8 cellular contexts compared by ENCODE assay signal in genomic region chr12:131831021-131831571, GRCh38. TPM values are rescaled to one million over a fixed set of nuclear protein-coding genes. Genes with fewer than 3 reads are reported as not detected.
DNase-seq lines count a peak whose midpoint lies in the region; ATAC-seq and TF ChIP-seq lines count a peak whose summit lies in the region.

No MANE protein-coding gene starts in this region.

- peak overlapping the region; percentile 76 for H3K9ac ChIP-seq in HUES6 (ENCODE audit: low read length)

- no peaks in the 10 kb centered on the region for H3K36me3 ChIP-seq in HUES6 (ENCODE audit: control insufficient read depth, insufficient read depth, low read length)
- H3K36me3 ChIP-seq in gastroesophageal sphincter = no peaks in the 10 kb centered on the region
- no peaks in the 10 kb centered on the region for H3K36me3 ChIP-seq in psoas muscle (ENCODE audit: insufficient read depth in 1 of 2, low read depth in 1 of 2)

- peak; percentile 46 for DNase-seq in ACHN
- peak; percentile 30 for DNase-seq in activated T-cell treated with anti-CD3 and anti-CD28 coated beads for 4 hours
- DNase-seq in psoas muscle = no peak
- no peak for DNase-seq in DMS153 treated with DMSO at 0.1 percent for 48 hours (lab: John Stamatoyannopoulos, UW; ENCODE audit: unreplicated experiment)

- TF ChIP-seq CTCF in gastroesophageal sphincter (IDR thresholded peaks at IDR 0.05) (no peak), psoas muscle (IDR thresholded peaks at IDR 0.05) (no peak)

- peaks cover 14% of the 10 kb centered on the region for H3K4me1 ChIP-seq in HUES6 (ENCODE audit: control insufficient read depth, insufficient read depth, low read length)
- H3K4me1 ChIP-seq in gastroesophageal sphincter = peaks cover 0 to 57% (median 30%) of the 10 kb centered on the region in 3 donors
- H3K4me1 ChIP-seq in psoas muscle = peaks cover 5% of the 10 kb centered on the region

- intact Hi-C loops in psoas muscle (cut with DNase I) = loop anchor here (2.0 to 10.0 kb wide), 3 partner anchors 224 to 726 kb away; no protein-coding TSS in a partner anchor

- H3K9me3 ChIP-seq in HUES6 (ENCODE audit: control insufficient read depth, insufficient read depth, low read depth, low read length) (no peaks in the 10 kb centered on the region), gastroesophageal sphincter (no peaks in the 10 kb centered on the region), psoas muscle (no peaks in the 10 kb centered on the region)

- TF ChIP-seq POLR2A in gastroesophageal sphincter (IDR thresholded peaks at IDR 0.05) = no peak

- no CpG with 5 or more reads among the region's 25 CpGs for WGBS in gastroesophageal sphincter (ENCODE audit: low coverage in 1 of 2), 2 donors
- WGBS in psoas muscle, 3 donors = 1 to 3% (median 2%) methylated on average over 22 to 25 of the region's 25 CpGs

- ATAC-seq in gastroesophageal sphincter = no peak
- peak in 2 of 4 donors; percentile 14 to 16 for ATAC-seq in psoas muscle
- no peak for ATAC-seq in HG03095 (IDR thresholded peaks at IDR 0.05; ENCODE audit: unreplicated experiment)
- ATAC-seq in GM21360 (IDR thresholded peaks at IDR 0.05; ENCODE audit: unreplicated experiment) = no peak

- in situ Hi-C loops in ACHN (cut with HindIII; ENCODE audit: low pct_ligation_motif_present, low pct_unique_long_range_greater_than_20kb, low sequenced_read_pairs) = no loop called here

- H3K4me3 ChIP-seq in HUES6 (ENCODE audit: low read depth, low read length) (peak overlapping the region; percentile 67), gastroesophageal sphincter (peak overlapping the region; percentile 6 to 58), psoas muscle (peak overlapping the region; percentile 64)

- H3K27me3 ChIP-seq in HUES6 (ENCODE audit: control insufficient read depth, insufficient read depth, low read length) (peaks cover 35% of the 10 kb centered on the region), gastroesophageal sphincter (peaks cover 93% of the 10 kb centered on the region), psoas muscle (ENCODE audit: insufficient read depth in 3 of 3, low read length in 2 of 3) (peaks cover 0 to 83% (median 15%) of the 10 kb centered on the region in 3 donors)

- H3K27ac ChIP-seq in HUES6 (ENCODE audit: low read depth, low read length) (0 out of 2 replicates have a peak overlapping the region, but pooled peaks have one; percentile 23), gastroesophageal sphincter (peak overlapping the region in 3 of 4 donors; percentile 70 to 76 (median 75)), psoas muscle (no peak overlapping the region)

- TF ChIP-seq EP300 in gastroesophageal sphincter (IDR thresholded peaks at IDR 0.05) = no peak

RNA-seq across cellular contexts. Expression of gene MMP17, which starts 2.9 kb away (rescaled TPM):
- 1 to 10 TPM; 2.0 to 7.0 (median 4.5) TPM for total RNA-seq in gastroesophageal sphincter
- total RNA-seq in psoas muscle = 1 to 10 TPM; 1.0 to 1.4 (median 1.3) TPM
- polyA plus RNA-seq in psoas muscle = under 1 TPM; 0.64 to 0.91 (median 0.81) TPM

Comparison
In these comparisons a context has a peak if more than half of its experiments do, and no peak if none do; other contexts are left out.
1. DNase-seq: peak in ACHN (single experiment) and activated T-cell treated with anti-CD3 and anti-CD28 coated beads for 4 hours (single experiment); none in psoas muscle (0 of 2) and DMS153 treated with DMSO at 0.1 percent for 48 hours (single experiment).
2. Peak in every context shown above with its lines, with median percentiles within 50 percentile points of each other: H3K4me3 ChIP-seq.